Comparison of ENCODE assay signal across 12 cellular contexts in genomic region chr1:192703283-192704206, GRCh38.
DNase-seq lines count a peak whose midpoint lies in the region; ATAC-seq, FAIRE-seq and TF ChIP-seq lines count a peak whose summit lies in the region.
"Had no signal": no experiment of that assay in that cellular context is flagged by ENCODE, and none has a peak within 500 bp of the region (broad histone marks: within the 10 kb centered on the region; RNA-seq: fewer than 3 reads in every experiment).

No MANE protein-coding gene starts in this region.

- ATAC-seq in GM18868 (IDR thresholded peaks at IDR 0.05; ENCODE audit: unreplicated experiment) (peak; percentile 84), GM21447 (IDR thresholded peaks at IDR 0.05; ENCODE audit: unreplicated experiment) (peak; percentile 79), HG03097 (IDR thresholded peaks at IDR 0.05; ENCODE audit: low FRiP score, unreplicated experiment) (peak; percentile 79), HepG2 (no peak)

- intact Hi-C loops in HepG2 (cut with micrococcal nuclease; ENCODE audit: unreplicated experiment) = no loop called here

- in situ Hi-C loops in HepG2 (cut with HindIII; ENCODE audit: extremely low pct_ligation_motif_present, low pct_unique_long_range_greater_than_20kb) = no loop called here

- H3K9me3 Mint-ChIP-seq in activated naive CD8-positive, alpha-beta T cell treated with anti-CD3 and anti-CD28 coated beads for 36 hours = no peaks in the 10 kb centered on the region

- no peaks in the 10 kb centered on the region for H3K36me3 ChIP-seq in HepG2 (replicated peaks in 1 of 2; ENCODE audit: control insufficient read depth in 1 of 2, insufficient read depth in 2 of 2, low read length in 2 of 2)

- H3K27me3 ChIP-seq in HepG2 (ENCODE audit: control insufficient read depth in 1 of 2, insufficient read depth in 2 of 2, low read length in 2 of 2) = no peaks in the 10 kb centered on the region

- H3K79me2 ChIP-seq in HepG2 (ENCODE audit: insufficient read depth, low read length) = no peaks in the 10 kb centered on the region
- H3K79me2 ChIP-seq: parathyroid adenoma had no signal

- H3K4me1 Mint-ChIP-seq in activated naive CD8-positive, alpha-beta T cell treated with anti-CD3 and anti-CD28 coated beads for 36 hours = peaks cover 10% of the 10 kb centered on the region

- H3K27me3 Mint-ChIP-seq in activated naive CD8-positive, alpha-beta T cell treated with anti-CD3 and anti-CD28 coated beads for 36 hours = peaks cover 3% of the 10 kb centered on the region

- no peak overlapping the region for H2AFZ ChIP-seq in HepG2 (ENCODE audit: low read length)
- H2AFZ ChIP-seq: parathyroid adenoma had no signal

- H4K20me1 ChIP-seq in HepG2 (ENCODE audit: insufficient read depth, low read length) = no peaks in the 10 kb centered on the region

- H3K4me3 ChIP-seq in HepG2 (replicated peaks in 1 of 3; ENCODE audit: insufficient read depth in 1 of 3, low read depth in 2 of 3, low read length in 3 of 3) = no peak overlapping the region

- no peak for TF ChIP-seq RAD21 in HepG2 (CRISPR knock-in tag; IDR thresholded peaks at IDR 0.05)

- no peak for DNase-seq in activated naive CD8-positive, alpha-beta T cell treated with anti-CD3 and anti-CD28 coated beads for 36 hours
- DNase-seq in HepG2 (ENCODE audit: low spot score) = no peak
- no peak for DNase-seq in medulla oblongata (ENCODE audit: extremely low spot score)
- DNase-seq in activated CD4-positive, alpha-beta T cell treated with anti-CD3 and anti-CD28 coated beads for 1 hour = no peak
- DNase-seq: erythroblast, NCI-H748 treated with DMSO at 0.1 percent for 48 hours had no signal

- H3K4me1 ChIP-seq in HepG2 (ENCODE audit: insufficient read depth, low read length) = peaks cover 98% of the 10 kb centered on the region
- H3K4me1 ChIP-seq: parathyroid adenoma had no signal

- peak overlapping the region; percentile 10 for H3K27ac Mint-ChIP-seq in activated naive CD8-positive, alpha-beta T cell treated with anti-CD3 and anti-CD28 coated beads for 36 hours

- TF ChIP-seq CTCF in HepG2 (CRISPR knock-in tag; IDR thresholded peaks at IDR 0.05) = no peak

- no peaks in the 10 kb centered on the region for H3K9me3 ChIP-seq in HepG2 (ENCODE audit: low read length)

- no peak overlapping the region for H3K4me2 ChIP-seq in HepG2 (ENCODE audit: low read depth, low read length)

- CTCF ChIA-PET in HepG2 (lab: Yijun Ruan, JAX; ENCODE audit: low intra/inter-chr PET ratio, low total read pairs) = no interaction called here

- no TSS peak for BruUV-seq in HepG2 (replicated peaks; lab: Mats Ljungman, UMichigan)

- H3K9ac ChIP-seq in HepG2 (ENCODE audit: insufficient read depth, low read depth, low read length) = no peak overlapping the region
- H3K9ac ChIP-seq: parathyroid adenoma had no signal

- no peak overlapping the region for H3K4me3 Mint-ChIP-seq in activated naive CD8-positive, alpha-beta T cell treated with anti-CD3 and anti-CD28 coated beads for 36 hours

- TF ChIP-seq POLR2A in HepG2 (IDR thresholded peaks at IDR 0.05; ENCODE audit: insufficient read depth in 1 of 2, low read depth in 2 of 2, low read length in 2 of 2) = no peak

- no peak overlapping the region for H3K27ac ChIP-seq in HepG2 (ENCODE audit: extremely low read length, insufficient read depth, low read length)
- H3K27ac ChIP-seq: parathyroid adenoma had no signal

- FAIRE-seq in HepG2 (lab: Jason Lieb, UNC) = no peak
- FAIRE-seq: astrocyte, TTC549 had no signal

- H3K36me3 Mint-ChIP-seq in activated naive CD8-positive, alpha-beta T cell treated with anti-CD3 and anti-CD28 coated beads for 36 hours = no peaks in the 10 kb centered on the region

- TF ChIP-seq EP300 in HepG2 (IDR thresholded peaks at IDR 0.05; ENCODE audit: low read depth in 2 of 2, low read length in 2 of 2) (no peak), HepG2 (CRISPR knock-in tag; IDR thresholded peaks at IDR 0.05; ENCODE audit: borderline replicate concordance) (no peak)

- POLR2A ChIA-PET in HepG2 (lab: Yijun Ruan, JAX) = no interaction called here

- WGBS in HepG2 (ENCODE audit: low lambda C conversion rate) = 97% methylated on average over 5 of the region's 5 CpGs

TF ChIP-seq in HepG2, 621 proteins besides CTCF, POLR2A, EP300 and RAD21:
- TF ChIP-seq ATF6 (CRISPR knock-in tag; conservative IDR thresholded peaks at IDR 0.05) (no peak), ZNF672 (CRISPR knock-in tag; IDR thresholded peaks at IDR 0.05) (no peak), ZNF652 (CRISPR knock-in tag; IDR thresholded peaks at IDR 0.05; ENCODE audit: borderline replicate concordance, low read depth) (no peak), HMGXB4 (CRISPR knock-in tag; IDR thresholded peaks at IDR 0.05; ENCODE audit: borderline replicate concordance in 1 of 2, low read depth in 1 of 2) (no peak), HDAC6 (IDR thresholded peaks at IDR 0.05; ENCODE audit: low read depth, low read length) (no peak), SPEN (CRISPR knock-in tag; IDR thresholded peaks at IDR 0.05; ENCODE audit: low read depth) (no peak)
